Comparison of ENCODE assay signal across 20 cellular contexts in the genomic region with DNA sequence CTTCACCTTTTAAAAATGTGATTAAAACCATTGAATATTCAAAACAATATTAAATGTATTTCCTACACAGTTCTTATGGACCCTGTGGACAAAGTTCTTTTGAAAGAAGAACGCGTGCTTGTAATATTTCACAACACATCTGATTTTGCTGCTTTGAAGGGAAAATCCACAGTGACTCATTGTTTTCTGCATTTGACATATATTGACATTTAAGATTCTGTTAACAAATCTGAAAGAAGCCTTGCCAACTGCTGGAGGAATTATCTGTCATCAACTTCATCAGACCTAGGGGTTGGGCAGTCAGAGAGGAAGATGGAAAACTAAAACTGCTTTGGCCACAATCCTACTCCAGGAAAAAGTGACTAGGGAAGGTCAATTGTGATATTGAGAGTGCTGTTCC. TPM values are rescaled to one million over a fixed set of nuclear protein-coding genes. Genes with fewer than 3 reads are reported as not detected.
DNase-seq lines count a peak whose midpoint lies in the region; ATAC-seq, FAIRE-seq and TF ChIP-seq lines count a peak whose summit lies in the region.
"Had no signal": no experiment of that assay in that cellular context is flagged by ENCODE, and none has a peak within 500 bp of the region (broad histone marks: within the 10 kb centered on the region; RNA-seq: fewer than 3 reads in every experiment).

No MANE protein-coding gene starts in this region.

- CTCF ChIA-PET in mammary epithelial cell (lab: Charles Lee; ENCODE audit: low non-redundant PET) = no interaction called here

- H3K36me3 ChIP-seq in mammary epithelial cell (ENCODE audit: insufficient read depth, low read length) (no peaks in the 10 kb centered on the region), pancreas (no peaks in the 10 kb centered on the region)
- H3K36me3 ChIP-seq: BLaER1 had no signal

- WGBS in mammary epithelial cell (ENCODE audit: low coverage, missing lambda C conversion rate) = 13% methylated on average over 2 of the region's 2 CpGs
- 65 to 75% methylated on average over 2 of the region's 2 CpGs for WGBS in pancreas, 2 donors

- no peaks in the 10 kb centered on the region for H3K4me1 ChIP-seq in mammary epithelial cell (ENCODE audit: insufficient read depth, low read length)
- no peaks in the 10 kb centered on the region for H3K4me1 ChIP-seq in pancreas
- H3K4me1 ChIP-seq: BLaER1 had no signal

- H3K4me2 ChIP-seq in mammary epithelial cell (ENCODE audit: insufficient read depth, low read depth, low read length) = no peak overlapping the region
- H3K4me2 ChIP-seq: BLaER1 had no signal

- in situ Hi-C loops in mammary epithelial cell (cut with MboI; ENCODE audit: low sequenced_read_pairs in 2 of 2) = no loop called here

- no peak overlapping the region for H3K27ac ChIP-seq in mammary epithelial cell (ENCODE audit: insufficient read depth, low read depth, low read length)
- H3K27ac ChIP-seq in pancreas = peak overlapping the region in 2 of 4 donors; percentile 17 to 29
- H3K27ac ChIP-seq: 22Rv1, BLaER1 had no signal

- no peaks in the 10 kb centered on the region for H3K79me2 ChIP-seq in mammary epithelial cell (ENCODE audit: insufficient read depth, low read length)

- H3K9me3 ChIP-seq in mammary epithelial cell (replicated peaks; ENCODE audit: insufficient read depth, low read length) (no peaks in the 10 kb centered on the region), pancreas (no peaks in the 10 kb centered on the region)

- TF ChIP-seq CTCF in mammary epithelial cell (conservative IDR thresholded peaks at IDR 0.05 in 1 of 2, IDR thresholded peaks at IDR 0.05 in 1 of 2; ENCODE audit: extremely low read depth in 1 of 2, insufficient read depth in 1 of 2, low read depth in 1 of 2, low read length in 2 of 2) = no peak
- TF ChIP-seq CTCF in pancreas (IDR thresholded peaks at IDR 0.05) = no peak

- ATAC-seq in pancreas (peak; percentile 36 to 82 (median 68)), HG02610 (IDR thresholded peaks at IDR 0.05; ENCODE audit: unreplicated experiment) (no peak), HG02852 (IDR thresholded peaks at IDR 0.05; ENCODE audit: unreplicated experiment) (no peak)

- no peaks in the 10 kb centered on the region for H3K27me3 ChIP-seq in mammary epithelial cell (ENCODE audit: insufficient read depth, low read length)
- H3K27me3 ChIP-seq in pancreas = no peaks in the 10 kb centered on the region
- H3K27me3 ChIP-seq: BLaER1 had no signal

- BruUV-seq in mammary epithelial cell (replicated peaks; lab: Mats Ljungman, UMichigan) = no TSS peak

- no peaks in the 10 kb centered on the region for H4K20me1 ChIP-seq in mammary epithelial cell (ENCODE audit: insufficient read depth, low read length)
- H4K20me1 ChIP-seq: BLaER1 had no signal

- intact Hi-C loops in mammary epithelial cell (cut with micrococcal nuclease) = no loop called here
- intact Hi-C loops in pancreas (cut with DNase I) = no loop called here

- dilution Hi-C loops in mammary epithelial cell (cut with HindIII; ENCODE audit: low sequenced_read_pairs) = no loop called here

- no peak for FAIRE-seq in pancreas (lab: Jason Lieb, UNC)
- FAIRE-seq: GM12892, GM19239 had no signal

- DNase-seq in DMS53 (lab: John Stamatoyannopoulos, UW) (peak; percentile 23), DMS53 treated with DMSO at 0.1 percent for 48 hours (lab: John Stamatoyannopoulos, UW; ENCODE audit: unreplicated experiment) (no peak), mammary epithelial cell (peak; percentile 34), foreskin melanocyte (peak; percentile 63), pancreas (no peak), NCI-H2196 treated with DMSO at 0.1 percent for 48 hours (lab: John Stamatoyannopoulos, UW; ENCODE audit: unreplicated experiment) (no peak)
- DNase-seq: AML-193; CD8-positive, alpha-beta memory T cell; DMS 273 treated with DMSO at 0.1 percent for 48 hours; DND-41; GDM1; HCEC 1CT; HFFc6 had no signal

- no peak overlapping the region for H2AFZ ChIP-seq in mammary epithelial cell (ENCODE audit: low read depth, low read length)

- no peak overlapping the region for H3K9ac ChIP-seq in mammary epithelial cell (ENCODE audit: insufficient read depth, low read length)
- H3K9ac ChIP-seq: BLaER1 had no signal

- H3K4me3 ChIP-seq in mammary epithelial cell (replicated peaks in 1 of 3; ENCODE audit: insufficient read depth in 1 of 3, low read depth in 2 of 3, low read length in 3 of 3) (no peak overlapping the region), pancreas (no peak overlapping the region)
- H3K4me3 ChIP-seq: BLaER1 had no signal

RNA-seq across cellular contexts. Expression of gene RASEF, which starts 56.9 kb away (rescaled TPM):
- total RNA-seq in mammary epithelial cell = 1 to 10 TPM; 1.5 to 3.3 TPM
- polyA plus RNA-seq in mammary epithelial cell = 1.1 TPM
- polyA minus RNA-seq in mammary epithelial cell = 0.93 TPM
- total RNA-seq in pancreas = 10 to 100 TPM; 13.8 to 27.3 (median 22.8) TPM
- 10 to 100 TPM; 10.3 to 12.8 TPM for polyA plus RNA-seq in pancreas
- total RNA-seq: CD8-positive, alpha-beta memory T cell had no signal
- polyA plus RNA-seq: CD8-positive, alpha-beta memory T cell; IgD-negative memory B cell had no signal

Comparison
In these comparisons a context has a peak if more than half of its experiments do, and no peak if none do; other contexts are left out.
1. DNase-seq: peak in DMS53 (single experiment), mammary epithelial cell (single experiment) and foreskin melanocyte (single experiment); none in DMS53 treated with DMSO at 0.1 percent for 48 hours (single experiment), pancreas (0 of 6) and NCI-H2196 treated with DMSO at 0.1 percent for 48 hours (single experiment).
2. ATAC-seq: peak in pancreas (4 of 4); none in HG02610 (single experiment) and HG02852 (single experiment).